In genomic region chr4:153364061-153364460, GRCh38 we compare ENCODE assay signal across 24 cellular contexts. TPM values are rescaled to one million over a fixed set of nuclear protein-coding genes. Genes with fewer than 3 reads are reported as not detected.
DNase-seq lines count a peak whose midpoint lies in the region; TF ChIP-seq lines count a peak whose summit lies in the region.
"Had no signal": no experiment of that assay in that cellular context is flagged by ENCODE, and none has a peak within 500 bp of the region (broad histone marks: within the 10 kb centered on the region; RNA-seq: fewer than 3 reads in every experiment).

No MANE protein-coding gene starts in this region.

- no peaks in the 10 kb centered on the region for H3K9me3 Mint-ChIP-seq in glutamatergic neuron (ENCODE audit: unreplicated experiment)
- H3K9me3 Mint-ChIP-seq: CD8-positive, alpha-beta T cell; GM23338; H9; HFFc6; IgD-negative memory B cell had no signal

- H3K4me3 ChIP-seq in astrocyte of the cerebellum (ENCODE audit: low read depth, low read length) = no peak overlapping the region
- H3K4me3 ChIP-seq: A549, GM23338 had no signal

- in situ Hi-C loops in astrocyte of the cerebellum (cut with HindIII; ENCODE audit: low sequenced_read_pairs) = no loop called here

- no peak for TF ChIP-seq CTCF in astrocyte of the cerebellum (IDR thresholded peaks at IDR 0.05; ENCODE audit: low read depth, low read length, missing control alignments)
- TF ChIP-seq CTCF in GM20000 (IDR thresholded peaks at IDR 0.05; ENCODE audit: extremely low read depth, missing control alignments) = no peak
- no peak for TF ChIP-seq CTCF in glutamatergic neuron (IDR thresholded peaks at IDR 0.05; ENCODE audit: partially characterized antibody, unreplicated experiment)

- H3K27ac Mint-ChIP-seq in glutamatergic neuron (ENCODE audit: unreplicated experiment) = no peak overlapping the region
- H3K27ac Mint-ChIP-seq: CD8-positive, alpha-beta T cell; GM23338; H9; HFFc6 had no signal

- H3K27me3 Mint-ChIP-seq in glutamatergic neuron (ENCODE audit: unreplicated experiment) = no peaks in the 10 kb centered on the region
- H3K27me3 Mint-ChIP-seq: IgD-negative memory B cell had no signal

- no peak overlapping the region for H3K27ac ChIP-seq in substantia nigra (ENCODE audit: low read depth, low read length, poor library complexity, severe bottlenecking)
- H3K27ac ChIP-seq: A549, KMS-11 had no signal

- H3K4me1 Mint-ChIP-seq in glutamatergic neuron (ENCODE audit: low read depth, unreplicated experiment) = peaks cover 4% of the 10 kb centered on the region
- H3K4me1 Mint-ChIP-seq: GM23338, H9 had no signal

- no peak overlapping the region for H3K4me3 Mint-ChIP-seq in glutamatergic neuron (ENCODE audit: unreplicated experiment)
- H3K4me3 Mint-ChIP-seq: CD8-positive, alpha-beta T cell; GM23338; H9; HFFc6; IgD-negative memory B cell had no signal

- DNase-seq in Daoy (ENCODE audit: low read depth) = peak; percentile 1
- DNase-seq in RPMI7951 (ENCODE audit: low read depth) = peak; percentile 60
- DNase-seq in astrocyte of the cerebellum (ENCODE audit: low read depth) = peak; percentile 64
- peak; percentile 22 for DNase-seq in glomerular visceral epithelial cell (ENCODE audit: extremely low spot score)
- DNase-seq in activated naive CD4-positive, alpha-beta T cell (lab: John Stamatoyannopoulos, UW) = no peak
- DNase-seq in substantia nigra (lab: John Stamatoyannopoulos, UW) = no peak
- no peak for DNase-seq in GM20000 (ENCODE audit: low spot score)
- no peak for DNase-seq in glutamatergic neuron
- DNase-seq: C1 segment of cervical spinal cord; Caco-2; CD8-positive, alpha-beta T cell; H9; HFFc6; NCI-H1048; NCI-H1417; NCI-H1694; NCI-H2029 treated with DMSO at 0.1 percent for 48 hours; NCI-H2227 treated with DMSO at 0.1 percent for 48 hours; NCI-H69; SIG-M5 had no signal

- no peaks in the 10 kb centered on the region for H3K36me3 Mint-ChIP-seq in glutamatergic neuron (ENCODE audit: unreplicated experiment)
- H3K36me3 Mint-ChIP-seq: CD8-positive, alpha-beta T cell; IgD-negative memory B cell had no signal

RNA-seq across cellular contexts. Expression of gene MND1, which starts 19.6 kb away (rescaled TPM):
- total RNA-seq in Daoy (2014; rRNA removed; shearing (Covaris generic)) = 20.3 and 23.7 TPM in 2 replicates
- 27.2 and 36.0 TPM in 2 replicates for total RNA-seq in RPMI7951 (2014; rRNA removed; shearing (Covaris generic))
- total RNA-seq in glutamatergic neuron (ENCODE audit: unreplicated experiment) = 2.0 TPM
- total RNA-seq: CD8-positive, alpha-beta T cell had no signal

Comparison
In these comparisons a context has a peak if more than half of its experiments do, and no peak if none do; other contexts are left out.
1. DNase-seq: peak in Daoy (single experiment), RPMI7951 (single experiment), astrocyte of the cerebellum (single experiment) and glomerular visceral epithelial cell (single experiment); none in activated naive CD4-positive, alpha-beta T cell (0 of 4), substantia nigra (0 of 49), GM20000 (single experiment) and glutamatergic neuron (single experiment).